ENCODE assay signal across 9 cellular contexts in genomic region chr21:45644041-45644906, GRCh38. TPM values are rescaled to one million over a fixed set of nuclear protein-coding genes. Genes with fewer than 3 reads are reported as not detected.
DNase-seq lines count a peak whose midpoint lies in the region; ATAC-seq and TF ChIP-seq lines count a peak whose summit lies in the region.
"Had no signal": no experiment of that assay in that cellular context is flagged by ENCODE, and none has a peak within 500 bp of the region (broad histone marks: within the 10 kb centered on the region; RNA-seq: fewer than 3 reads in every experiment).

No MANE protein-coding gene starts in this region.

- no peaks in the 10 kb centered on the region for H3K36me3 ChIP-seq in CD8-positive, alpha-beta memory T cell (ENCODE audit: insufficient read depth, low read length)
- H3K36me3 ChIP-seq in vagina: no peaks in the 10 kb centered on the region

- peaks cover 0 to 4% (median 4%) of the 10 kb centered on the region in 3 donors for H3K36me3 Mint-ChIP-seq in CD8-positive, alpha-beta memory T cell
- H3K36me3 Mint-ChIP-seq in activated T-helper 2 cell treated with anti-CD3 and anti-CD28 coated beads, Interferon-gamma antibody, Interleukin-2, Interleukin-4, amounts not matched to agents 10 μg/mL and 5 μg/mL and 100 μg/mL, durations not matched to agents 14 hours and 24 hours and 36 hours (ENCODE audit: low read depth): no peaks in the 10 kb centered on the region

- no peak overlapping the region for H3K4me3 ChIP-seq in CD8-positive, alpha-beta memory T cell (ENCODE audit: low read length)
- H3K4me3 ChIP-seq in lower leg skin (ENCODE audit: low read depth, poor library complexity, severe bottlenecking): peak overlapping the region; percentile 23
- H3K4me3 ChIP-seq in vagina: peak overlapping the region; percentile 38 to 69

- TF ChIP-seq CTCF in lower leg skin (IDR thresholded peaks at IDR 0.05): no peak
- TF ChIP-seq CTCF in vagina (IDR thresholded peaks at IDR 0.05): no peak

- H3K4me3 Mint-ChIP-seq in CD8-positive, alpha-beta memory T cell: peak overlapping the region; percentile 68 to 76 (median 72)
- peak overlapping the region; percentile 78 for H3K4me3 Mint-ChIP-seq in activated T-helper 2 cell treated with anti-CD3 and anti-CD28 coated beads, Interferon-gamma antibody, Interleukin-2, Interleukin-4, amounts not matched to agents 10 μg/mL and 5 μg/mL and 100 μg/mL, durations not matched to agents 14 hours and 24 hours and 36 hours (ENCODE audit: low read depth)

- peaks cover 22% of the 10 kb centered on the region for H3K4me1 ChIP-seq in CD8-positive, alpha-beta memory T cell (ENCODE audit: insufficient read depth, low read length)
- peaks cover 8% of the 10 kb centered on the region for H3K4me1 ChIP-seq in vagina

- H3K9me3 Mint-ChIP-seq in CD8-positive, alpha-beta memory T cell: peaks cover 0 to 8% (median 5%) of the 10 kb centered on the region in 5 donors
- peaks cover 4% of the 10 kb centered on the region for H3K9me3 Mint-ChIP-seq in activated T-helper 2 cell treated with anti-CD3 and anti-CD28 coated beads, Interferon-gamma antibody, Interleukin-2, Interleukin-4, amounts not matched to agents 10 μg/mL and 5 μg/mL and 100 μg/mL, durations not matched to agents 14 hours and 24 hours and 36 hours

- 9 to 11% methylated on average over 38 to 50 of the region's 56 CpGs for WGBS in lower leg skin, 2 donors

- TF ChIP-seq POLR2A in lower leg skin (IDR thresholded peaks at IDR 0.05): no peak
- TF ChIP-seq POLR2A in vagina (IDR thresholded peaks at IDR 0.05): no peak
- no peak for TF ChIP-seq POLR2A in GM18505 (IDR thresholded peaks at IDR 0.05; ENCODE audit: borderline replicate concordance, extremely low read depth, insufficient read depth, insufficient read length)

- POLR2A ChIA-PET in CD8-positive, alpha-beta memory T cell (lab: Charles Lee): no interaction called here

- H3K27me3 Mint-ChIP-seq in CD8-positive, alpha-beta memory T cell: peaks cover 39 to 50% of the 10 kb centered on the region in 2 donors
- H3K27me3 Mint-ChIP-seq in activated T-helper 2 cell treated with anti-CD3 and anti-CD28 coated beads, Interferon-gamma antibody, Interleukin-2, Interleukin-4, amounts not matched to agents 10 μg/mL and 5 μg/mL and 100 μg/mL, durations not matched to agents 14 hours and 24 hours and 36 hours (ENCODE audit: low read depth): peaks cover 8% of the 10 kb centered on the region

- no peak overlapping the region for H3K27ac ChIP-seq in CD8-positive, alpha-beta memory T cell (ENCODE audit: low read depth, low read length)
- no peak overlapping the region for H3K27ac ChIP-seq in vagina

- intact Hi-C loops in activated T-helper 2 cell treated with anti-CD3 and anti-CD28 coated beads, Interferon-gamma antibody, Interleukin-2, Interleukin-4, amounts not matched to agents 10 μg/mL and 5 μg/mL and 100 μg/mL, durations not matched to agents 14 hours and 24 hours and 36 hours (cut with micrococcal nuclease): loop anchor here (1.0 to 10.0 kb wide), 3 partner anchors 174 to 829 kb away; partner anchors contain the start of genes POFUT2 and SUMO3
- intact Hi-C loops in lower leg skin (cut with DNase I; ENCODE audit: low total_unique reads): no loop called here
- intact Hi-C loops in vagina (cut with DNase I): no loop called here

- peaks cover 11 to 24% (median 21%) of the 10 kb centered on the region in 3 donors for H3K4me1 Mint-ChIP-seq in CD8-positive, alpha-beta memory T cell
- H3K4me1 Mint-ChIP-seq in activated T-helper 2 cell treated with anti-CD3 and anti-CD28 coated beads, Interferon-gamma antibody, Interleukin-2, Interleukin-4, amounts not matched to agents 10 μg/mL and 5 μg/mL and 100 μg/mL, durations not matched to agents 14 hours and 24 hours and 36 hours (ENCODE audit: low read depth): peaks cover 13% of the 10 kb centered on the region

- CTCF ChIA-PET in CD8-positive, alpha-beta memory T cell (lab: Charles Lee): no interaction called here

- DNase-seq in CD8-positive, alpha-beta memory T cell: peak in 1 of 5 donors; percentile 11
- DNase-seq in activated T-helper 2 cell treated with anti-CD3 and anti-CD28 coated beads, Interferon-gamma antibody, Interleukin-2, Interleukin-4, amounts not matched to agents 10 μg/mL and 5 μg/mL and 100 μg/mL, durations not matched to agents 14 hours and 24 hours and 36 hours (ENCODE audit: low spot score): peak; percentile 32
- DNase-seq in lower leg skin (ENCODE audit: low spot score in 2 of 2) (no peak), vagina (ENCODE audit: extremely low spot score in 2 of 2) (no peak), glomerular visceral epithelial cell (ENCODE audit: extremely low spot score) (no peak)

- H3K27me3 ChIP-seq in CD8-positive, alpha-beta memory T cell (ENCODE audit: insufficient read depth, low read length, poor library complexity, severe bottlenecking): peaks cover 21% of the 10 kb centered on the region
- no peaks in the 10 kb centered on the region for H3K27me3 ChIP-seq in vagina

- H3K27ac Mint-ChIP-seq in CD8-positive, alpha-beta memory T cell: peak overlapping the region in 4 of 8 donors; percentile 32 to 61 (median 54)
- H3K27ac Mint-ChIP-seq in activated T-helper 2 cell treated with anti-CD3 and anti-CD28 coated beads, Interferon-gamma antibody, Interleukin-2, Interleukin-4, amounts not matched to agents 10 μg/mL and 5 μg/mL and 100 μg/mL, durations not matched to agents 14 hours and 24 hours and 36 hours: no peak overlapping the region

- ATAC-seq in HG03439 (IDR thresholded peaks at IDR 0.05; ENCODE audit: unreplicated experiment): peak; percentile 13
- ATAC-seq in HG02973 (IDR thresholded peaks at IDR 0.05; ENCODE audit: unreplicated experiment): no peak
- no peak for ATAC-seq in GM18505 (IDR thresholded peaks at IDR 0.05; ENCODE audit: unreplicated experiment)

- no peaks in the 10 kb centered on the region for H3K9me3 ChIP-seq in CD8-positive, alpha-beta memory T cell (ENCODE audit: low read length)
- H3K9me3 ChIP-seq in vagina: no peaks in the 10 kb centered on the region

RNA-seq across cellular contexts. Expression of gene PCBP3, which starts 0.7 kb away (rescaled TPM):
- total RNA-seq in CD8-positive, alpha-beta memory T cell: under 1 TPM; 0.31 to 0.35 TPM
- polyA plus RNA-seq in CD8-positive, alpha-beta memory T cell: 0.38 TPM
- total RNA-seq in activated T-helper 2 cell treated with anti-CD3 and anti-CD28 coated beads, Interferon-gamma antibody, Interleukin-2, Interleukin-4, amounts not matched to agents 10 μg/mL and 5 μg/mL and 100 μg/mL, durations not matched to agents 14 hours and 24 hours and 36 hours: 6.9 and 8.2 TPM in 2 replicates
- total RNA-seq in lower leg skin (1 to 10 TPM in 2 of 4 donors, under 1 TPM in 1, not detected in 1; 0.99 to 7.0 (median 2.5) TPM), vagina (4.9 TPM)
- total RNA-seq: skeletal muscle tissue had no signal
